Comparison of ENCODE assay signal across 1 cellular context in the genomic region with DNA sequence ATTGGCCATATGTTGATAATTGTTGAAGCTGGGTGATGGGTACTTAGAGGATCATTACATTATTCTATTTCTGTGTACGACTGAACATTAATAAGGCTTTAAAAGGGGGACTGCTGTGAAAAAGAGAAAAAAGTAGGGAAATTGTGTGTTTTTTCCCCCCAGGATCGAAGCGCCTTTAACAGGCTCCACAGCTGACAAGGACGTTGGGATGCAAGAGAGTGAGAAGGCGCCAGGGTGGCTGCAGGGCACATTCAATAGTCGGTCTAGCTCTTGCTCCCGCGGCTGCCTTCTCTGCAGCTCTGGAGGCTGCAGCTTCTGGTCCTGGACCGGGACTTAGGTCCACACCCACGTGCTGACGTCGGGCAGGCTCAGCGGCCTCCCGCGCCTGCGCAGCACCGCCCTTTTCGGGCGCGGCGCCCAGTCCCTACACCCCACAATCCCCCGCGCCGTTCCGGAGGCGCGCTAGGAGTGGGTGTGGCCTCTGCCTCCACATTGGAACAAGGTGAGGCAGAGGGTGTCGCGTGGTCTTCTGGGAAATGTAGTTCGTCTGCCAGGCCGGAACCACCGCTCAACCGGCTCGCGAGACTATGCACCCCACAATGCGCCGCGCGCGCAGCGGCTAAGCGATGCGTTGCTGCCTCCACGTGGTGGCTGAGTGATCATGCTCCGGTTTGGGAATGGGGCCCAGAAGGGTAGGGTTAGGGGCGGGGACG.
TF ChIP-seq lines count a peak whose summit lies in the region.

No MANE protein-coding gene starts in this region.

TF ChIP-seq in K562, 482 proteins besides CTCF, POLR2A, EP300 and RAD21 (continued from another document and continues in another):
- TF ChIP-seq, protein P1, sequence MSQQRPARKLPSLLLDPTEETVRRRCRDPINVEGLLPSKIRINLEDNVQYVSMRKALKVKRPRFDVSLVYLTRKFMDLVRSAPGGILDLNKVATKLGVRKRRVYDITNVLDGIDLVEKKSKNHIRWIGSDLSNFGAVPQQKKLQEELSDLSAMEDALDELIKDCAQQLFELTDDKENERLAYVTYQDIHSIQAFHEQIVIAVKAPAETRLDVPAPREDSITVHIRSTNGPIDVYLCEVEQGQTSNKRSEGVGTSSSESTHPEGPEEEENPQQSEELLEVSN (IDR thresholded peaks at IDR 0.05; ENCODE audit: borderline replicate concordance in 1 of 2, extremely low read depth in 1 of 2, insufficient read depth in 1 of 2, insufficient read length in 1 of 2, low read depth in 1 of 2, low read length in 1 of 2, poor library complexity in 1 of 2, severe bottlenecking in 1 of 2), result peak in 1 of 2 experiments; percentile 66
- TF ChIP-seq, protein P2, sequence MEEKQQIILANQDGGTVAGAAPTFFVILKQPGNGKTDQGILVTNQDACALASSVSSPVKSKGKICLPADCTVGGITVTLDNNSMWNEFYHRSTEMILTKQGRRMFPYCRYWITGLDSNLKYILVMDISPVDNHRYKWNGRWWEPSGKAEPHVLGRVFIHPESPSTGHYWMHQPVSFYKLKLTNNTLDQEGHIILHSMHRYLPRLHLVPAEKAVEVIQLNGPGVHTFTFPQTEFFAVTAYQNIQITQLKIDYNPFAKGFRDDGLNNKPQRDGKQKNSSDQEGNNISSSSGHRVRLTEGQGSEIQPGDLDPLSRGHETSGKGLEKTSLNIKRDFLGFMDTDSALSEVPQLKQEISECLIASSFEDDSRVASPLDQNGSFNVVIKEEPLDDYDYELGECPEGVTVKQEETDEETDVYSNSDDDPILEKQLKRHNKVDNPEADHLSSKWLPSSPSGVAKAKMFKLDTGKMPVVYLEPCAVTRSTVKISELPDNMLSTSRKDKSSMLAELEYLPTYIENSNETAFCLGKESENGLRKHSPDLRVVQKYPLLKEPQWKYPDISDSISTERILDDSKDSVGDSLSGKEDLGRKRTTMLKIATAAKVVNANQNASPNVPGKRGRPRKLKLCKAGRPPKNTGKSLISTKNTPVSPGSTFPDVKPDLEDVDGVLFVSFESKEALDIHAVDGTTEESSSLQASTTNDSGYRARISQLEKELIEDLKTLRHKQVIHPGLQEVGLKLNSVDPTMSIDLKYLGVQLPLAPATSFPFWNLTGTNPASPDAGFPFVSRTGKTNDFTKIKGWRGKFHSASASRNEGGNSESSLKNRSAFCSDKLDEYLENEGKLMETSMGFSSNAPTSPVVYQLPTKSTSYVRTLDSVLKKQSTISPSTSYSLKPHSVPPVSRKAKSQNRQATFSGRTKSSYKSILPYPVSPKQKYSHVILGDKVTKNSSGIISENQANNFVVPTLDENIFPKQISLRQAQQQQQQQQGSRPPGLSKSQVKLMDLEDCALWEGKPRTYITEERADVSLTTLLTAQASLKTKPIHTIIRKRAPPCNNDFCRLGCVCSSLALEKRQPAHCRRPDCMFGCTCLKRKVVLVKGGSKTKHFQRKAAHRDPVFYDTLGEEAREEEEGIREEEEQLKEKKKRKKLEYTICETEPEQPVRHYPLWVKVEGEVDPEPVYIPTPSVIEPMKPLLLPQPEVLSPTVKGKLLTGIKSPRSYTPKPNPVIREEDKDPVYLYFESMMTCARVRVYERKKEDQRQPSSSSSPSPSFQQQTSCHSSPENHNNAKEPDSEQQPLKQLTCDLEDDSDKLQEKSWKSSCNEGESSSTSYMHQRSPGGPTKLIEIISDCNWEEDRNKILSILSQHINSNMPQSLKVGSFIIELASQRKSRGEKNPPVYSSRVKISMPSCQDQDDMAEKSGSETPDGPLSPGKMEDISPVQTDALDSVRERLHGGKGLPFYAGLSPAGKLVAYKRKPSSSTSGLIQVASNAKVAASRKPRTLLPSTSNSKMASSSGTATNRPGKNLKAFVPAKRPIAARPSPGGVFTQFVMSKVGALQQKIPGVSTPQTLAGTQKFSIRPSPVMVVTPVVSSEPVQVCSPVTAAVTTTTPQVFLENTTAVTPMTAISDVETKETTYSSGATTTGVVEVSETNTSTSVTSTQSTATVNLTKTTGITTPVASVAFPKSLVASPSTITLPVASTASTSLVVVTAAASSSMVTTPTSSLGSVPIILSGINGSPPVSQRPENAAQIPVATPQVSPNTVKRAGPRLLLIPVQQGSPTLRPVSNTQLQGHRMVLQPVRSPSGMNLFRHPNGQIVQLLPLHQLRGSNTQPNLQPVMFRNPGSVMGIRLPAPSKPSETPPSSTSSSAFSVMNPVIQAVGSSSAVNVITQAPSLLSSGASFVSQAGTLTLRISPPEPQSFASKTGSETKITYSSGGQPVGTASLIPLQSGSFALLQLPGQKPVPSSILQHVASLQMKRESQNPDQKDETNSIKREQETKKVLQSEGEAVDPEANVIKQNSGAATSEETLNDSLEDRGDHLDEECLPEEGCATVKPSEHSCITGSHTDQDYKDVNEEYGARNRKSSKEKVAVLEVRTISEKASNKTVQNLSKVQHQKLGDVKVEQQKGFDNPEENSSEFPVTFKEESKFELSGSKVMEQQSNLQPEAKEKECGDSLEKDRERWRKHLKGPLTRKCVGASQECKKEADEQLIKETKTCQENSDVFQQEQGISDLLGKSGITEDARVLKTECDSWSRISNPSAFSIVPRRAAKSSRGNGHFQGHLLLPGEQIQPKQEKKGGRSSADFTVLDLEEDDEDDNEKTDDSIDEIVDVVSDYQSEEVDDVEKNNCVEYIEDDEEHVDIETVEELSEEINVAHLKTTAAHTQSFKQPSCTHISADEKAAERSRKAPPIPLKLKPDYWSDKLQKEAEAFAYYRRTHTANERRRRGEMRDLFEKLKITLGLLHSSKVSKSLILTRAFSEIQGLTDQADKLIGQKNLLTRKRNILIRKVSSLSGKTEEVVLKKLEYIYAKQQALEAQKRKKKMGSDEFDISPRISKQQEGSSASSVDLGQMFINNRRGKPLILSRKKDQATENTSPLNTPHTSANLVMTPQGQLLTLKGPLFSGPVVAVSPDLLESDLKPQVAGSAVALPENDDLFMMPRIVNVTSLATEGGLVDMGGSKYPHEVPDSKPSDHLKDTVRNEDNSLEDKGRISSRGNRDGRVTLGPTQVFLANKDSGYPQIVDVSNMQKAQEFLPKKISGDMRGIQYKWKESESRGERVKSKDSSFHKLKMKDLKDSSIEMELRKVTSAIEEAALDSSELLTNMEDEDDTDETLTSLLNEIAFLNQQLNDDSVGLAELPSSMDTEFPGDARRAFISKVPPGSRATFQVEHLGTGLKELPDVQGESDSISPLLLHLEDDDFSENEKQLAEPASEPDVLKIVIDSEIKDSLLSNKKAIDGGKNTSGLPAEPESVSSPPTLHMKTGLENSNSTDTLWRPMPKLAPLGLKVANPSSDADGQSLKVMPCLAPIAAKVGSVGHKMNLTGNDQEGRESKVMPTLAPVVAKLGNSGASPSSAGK (IDR thresholded peaks at IDR 0.05), result no peak
- no peak for TF ChIP-seq ZNF408 (CRISPR knock-in tag; IDR thresholded peaks at IDR 0.05; ENCODE audit: low read depth)
- no peak; the same call in 1 of the 2 replicates for TF ChIP-seq NR2C1 (IDR thresholded peaks at IDR 0.05)
- TF ChIP-seq NR2C1 (tag; IDR thresholded peaks at IDR 0.05), result peak; percentile 79
- no peak for TF ChIP-seq ZNF124 (CRISPR knock-in tag; IDR thresholded peaks at IDR 0.05)
- TF ChIP-seq RBM25 (IDR thresholded peaks at IDR 0.05; ENCODE audit: low read depth, low read length, severe bottlenecking), result peak; percentile 20
- TF ChIP-seq MNT (conservative IDR thresholded peaks at IDR 0.05), result peak; percentile 93 to 95
- TF ChIP-seq ARNT (IDR thresholded peaks at IDR 0.05), result peak in 1 of 2 experiments; percentile 85; a peak in 2 of 4 replicates
- TF ChIP-seq ATF1 (CRISPR knock-in tag; IDR thresholded peaks at IDR 0.05), result peak; percentile 55; the same call in 1 of the 2 replicates
- TF ChIP-seq ATF1 (tag; IDR thresholded peaks at IDR 0.05), result peak; percentile 89
- TF ChIP-seq ZNF384 (IDR thresholded peaks at IDR 0.05; ENCODE audit: low read depth, low read length), result no peak
- no peak for TF ChIP-seq HDAC2 (IDR thresholded peaks at IDR 0.05)
- peak; percentile 31 for TF ChIP-seq ZFP36 (IDR thresholded peaks at IDR 0.05; ENCODE audit: low read depth, low read length, partially characterized antibody)
- TF ChIP-seq, protein P3, sequence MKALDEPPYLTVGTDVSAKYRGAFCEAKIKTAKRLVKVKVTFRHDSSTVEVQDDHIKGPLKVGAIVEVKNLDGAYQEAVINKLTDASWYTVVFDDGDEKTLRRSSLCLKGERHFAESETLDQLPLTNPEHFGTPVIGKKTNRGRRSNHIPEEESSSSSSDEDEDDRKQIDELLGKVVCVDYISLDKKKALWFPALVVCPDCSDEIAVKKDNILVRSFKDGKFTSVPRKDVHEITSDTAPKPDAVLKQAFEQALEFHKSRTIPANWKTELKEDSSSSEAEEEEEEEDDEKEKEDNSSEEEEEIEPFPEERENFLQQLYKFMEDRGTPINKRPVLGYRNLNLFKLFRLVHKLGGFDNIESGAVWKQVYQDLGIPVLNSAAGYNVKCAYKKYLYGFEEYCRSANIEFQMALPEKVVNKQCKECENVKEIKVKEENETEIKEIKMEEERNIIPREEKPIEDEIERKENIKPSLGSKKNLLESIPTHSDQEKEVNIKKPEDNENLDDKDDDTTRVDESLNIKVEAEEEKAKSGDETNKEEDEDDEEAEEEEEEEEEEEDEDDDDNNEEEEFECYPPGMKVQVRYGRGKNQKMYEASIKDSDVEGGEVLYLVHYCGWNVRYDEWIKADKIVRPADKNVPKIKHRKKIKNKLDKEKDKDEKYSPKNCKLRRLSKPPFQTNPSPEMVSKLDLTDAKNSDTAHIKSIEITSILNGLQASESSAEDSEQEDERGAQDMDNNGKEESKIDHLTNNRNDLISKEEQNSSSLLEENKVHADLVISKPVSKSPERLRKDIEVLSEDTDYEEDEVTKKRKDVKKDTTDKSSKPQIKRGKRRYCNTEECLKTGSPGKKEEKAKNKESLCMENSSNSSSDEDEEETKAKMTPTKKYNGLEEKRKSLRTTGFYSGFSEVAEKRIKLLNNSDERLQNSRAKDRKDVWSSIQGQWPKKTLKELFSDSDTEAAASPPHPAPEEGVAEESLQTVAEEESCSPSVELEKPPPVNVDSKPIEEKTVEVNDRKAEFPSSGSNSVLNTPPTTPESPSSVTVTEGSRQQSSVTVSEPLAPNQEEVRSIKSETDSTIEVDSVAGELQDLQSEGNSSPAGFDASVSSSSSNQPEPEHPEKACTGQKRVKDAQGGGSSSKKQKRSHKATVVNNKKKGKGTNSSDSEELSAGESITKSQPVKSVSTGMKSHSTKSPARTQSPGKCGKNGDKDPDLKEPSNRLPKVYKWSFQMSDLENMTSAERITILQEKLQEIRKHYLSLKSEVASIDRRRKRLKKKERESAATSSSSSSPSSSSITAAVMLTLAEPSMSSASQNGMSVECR (CRISPR knock-in tag; IDR thresholded peaks at IDR 0.05), result no peak
- no peak for TF ChIP-seq ADNP (tag; IDR thresholded peaks at IDR 0.05)
- peak; percentile 10 for TF ChIP-seq CTCFL (IDR thresholded peaks at IDR 0.05; ENCODE audit: borderline replicate concordance, insufficient read depth, low read depth, low read length, poor library complexity, severe bottlenecking)
- TF ChIP-seq NRF1 (conservative IDR thresholded peaks at IDR 0.05 in 1 of 2, IDR thresholded peaks at IDR 0.05 in 1 of 2), result peak; percentile 100
- no peak for TF ChIP-seq PCBP1 (IDR thresholded peaks at IDR 0.05; ENCODE audit: low read depth, low read length, poor library complexity, severe bottlenecking)
- TF ChIP-seq MAX (CRISPR knock-in tag; IDR thresholded peaks at IDR 0.05), result peak; percentile 93
- peak; percentile 62; the same call in 1 of the 2 replicates for TF ChIP-seq E2F1 (CRISPR knock-in tag; IDR thresholded peaks at IDR 0.05)
- TF ChIP-seq, protein P4, sequence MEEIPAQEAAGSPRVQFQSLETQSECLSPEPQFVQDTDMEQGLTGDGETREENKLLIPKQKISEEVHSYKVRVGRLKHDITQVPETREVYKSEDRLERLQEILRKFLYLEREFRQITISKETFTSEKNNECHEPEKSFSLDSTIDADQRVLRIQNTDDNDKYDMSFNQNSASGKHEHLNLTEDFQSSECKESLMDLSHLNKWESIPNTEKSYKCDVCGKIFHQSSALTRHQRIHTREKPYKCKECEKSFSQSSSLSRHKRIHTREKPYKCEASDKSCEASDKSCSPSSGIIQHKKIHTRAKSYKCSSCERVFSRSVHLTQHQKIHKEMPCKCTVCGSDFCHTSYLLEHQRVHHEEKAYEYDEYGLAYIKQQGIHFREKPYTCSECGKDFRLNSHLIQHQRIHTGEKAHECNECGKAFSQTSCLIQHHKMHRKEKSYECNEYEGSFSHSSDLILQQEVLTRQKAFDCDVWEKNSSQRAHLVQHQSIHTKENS (CRISPR knock-in tag; IDR thresholded peaks at IDR 0.05), result no peak
- TF ChIP-seq HNRNPLL (IDR thresholded peaks at IDR 0.05; ENCODE audit: low read depth, low read length, poor library complexity, severe bottlenecking), result peak; percentile 32
- peak; percentile 96 for TF ChIP-seq KLF1 (tag; IDR thresholded peaks at IDR 0.05)
